Comparison of ENCODE assay signal across 20 cellular contexts in genomic region chr4:167469436-167469835, GRCh38.
DNase-seq lines count a peak whose midpoint lies in the region; FAIRE-seq and TF ChIP-seq lines count a peak whose summit lies in the region.
"Had no signal": no experiment of that assay in that cellular context is flagged by ENCODE, and none has a peak within 500 bp of the region (broad histone marks: within the 10 kb centered on the region; RNA-seq: fewer than 3 reads in every experiment).

No MANE protein-coding gene starts in this region.

- H3K27me3 ChIP-seq in BE2C (no peaks in the 10 kb centered on the region), bronchial epithelial cell (ENCODE audit: control insufficient read depth, insufficient read depth, low read length) (no peaks in the 10 kb centered on the region), neural cell (ENCODE audit: insufficient read depth, low read depth, low read length) (no peaks in the 10 kb centered on the region)
- H3K27me3 ChIP-seq: BLaER1 treated with 17β-estradiol and CSF1 and Interleukin-3, amounts not matched to agents 10 nM and 100 nM had no signal

- TF ChIP-seq CTCF in BE2C (IDR thresholded peaks at IDR 0.05; ENCODE audit: low read depth, low read length) (no peak), bronchial epithelial cell (IDR thresholded peaks at IDR 0.05; ENCODE audit: insufficient read depth, low read length, severe bottlenecking) (no peak), neural cell (IDR thresholded peaks at IDR 0.05; ENCODE audit: poor library complexity, severe bottlenecking) (no peak)

- DNase-seq in BE2C: peak; percentile 10
- peak; percentile 5 for DNase-seq in bronchial epithelial cell (ENCODE audit: low read depth)
- DNase-seq in activated CD4-positive, alpha-beta T cell treated with anti-CD3 and anti-CD28 coated beads for 48 hours: no peak
- DNase-seq in kidney tubule cell (ENCODE audit: low spot score): no peak
- no peak for DNase-seq in NCI-H2029 treated with DMSO at 0.1 percent for 48 hours (lab: John Stamatoyannopoulos, UW)
- DNase-seq: 8988T; ACHN; Caco-2; Calu3; CD4-positive, alpha-beta T cell; CD8-positive, alpha-beta T cell; DMS79 treated with DMSO at 0.1 percent for 48 hours; GF-D8 had no signal

- no peaks in the 10 kb centered on the region for H3K9me3 ChIP-seq in BE2C
- H3K9me3 ChIP-seq in neural cell (ENCODE audit: low read length): no peaks in the 10 kb centered on the region
- H3K9me3 ChIP-seq: BLaER1 treated with 17β-estradiol and CSF1 and Interleukin-3, amounts not matched to agents 10 nM and 100 nM; Caco-2 had no signal

- no peak for FAIRE-seq in bronchial epithelial cell (lab: Jason Lieb, UNC)
- FAIRE-seq: A204.1, D721Med, G401.6, GM12891 had no signal

- H4K20me1 ChIP-seq in neural cell (ENCODE audit: insufficient read depth): no peaks in the 10 kb centered on the region
- H4K20me1 ChIP-seq: BLaER1 treated with 17β-estradiol and CSF1 and Interleukin-3, amounts not matched to agents 10 nM and 100 nM had no signal

- no peak for TF ChIP-seq EP300 in neural cell (conservative IDR thresholded peaks at IDR 0.05; ENCODE audit: poor library complexity, severe bottlenecking)

- no peak for TF ChIP-seq RAD21 in neural cell (conservative IDR thresholded peaks at IDR 0.05)

- H2AFZ ChIP-seq in neural cell (ENCODE audit: low read depth, low read length): no peak overlapping the region

- H3F3A ChIP-seq in neural cell (ENCODE audit: insufficient read depth, low read length, poor library complexity, severe bottlenecking): no peaks in the 10 kb centered on the region

- H3K4me2 ChIP-seq in neural cell (ENCODE audit: low read length): no peak overlapping the region
- H3K4me2 ChIP-seq: BLaER1 treated with 17β-estradiol and CSF1 and Interleukin-3, amounts not matched to agents 10 nM and 100 nM had no signal

- H3K27ac ChIP-seq in neural cell (ENCODE audit: low read length): no peak overlapping the region
- H3K27ac ChIP-seq: BLaER1 treated with 17β-estradiol and CSF1 and Interleukin-3, amounts not matched to agents 10 nM and 100 nM; C4-2B had no signal

- no peaks in the 10 kb centered on the region for H3K36me3 ChIP-seq in BE2C
- H3K36me3 ChIP-seq in bronchial epithelial cell (ENCODE audit: control insufficient read depth, insufficient read depth, low read length): no peaks in the 10 kb centered on the region
- no peaks in the 10 kb centered on the region for H3K36me3 ChIP-seq in neural cell (ENCODE audit: insufficient read depth, low read length)
- H3K36me3 ChIP-seq: BLaER1 treated with 17β-estradiol and CSF1 and Interleukin-3, amounts not matched to agents 10 nM and 100 nM had no signal

- H3K9me2 ChIP-seq in neural cell (ENCODE audit: insufficient read depth, low read length): no peaks in the 10 kb centered on the region

- H3K9ac ChIP-seq in neural cell (ENCODE audit: low read length): no peak overlapping the region
- H3K9ac ChIP-seq: BLaER1 treated with 17β-estradiol and CSF1 and Interleukin-3, amounts not matched to agents 10 nM and 100 nM had no signal

- H3K79me2 ChIP-seq in neural cell (replicated peaks; ENCODE audit: insufficient read depth, low read length): no peaks in the 10 kb centered on the region

- H3K4me1 ChIP-seq in BE2C: peaks cover 5% of the 10 kb centered on the region
- H3K4me1 ChIP-seq: BLaER1 treated with 17β-estradiol and CSF1 and Interleukin-3, amounts not matched to agents 10 nM and 100 nM; Caco-2 had no signal

- H3K4me3 ChIP-seq in BE2C (ENCODE audit: low read depth, low read length) (no peak overlapping the region), bronchial epithelial cell (ENCODE audit: low read depth, low read length) (no peak overlapping the region), neural cell (ENCODE audit: low read length) (no peak overlapping the region)
- H3K4me3 ChIP-seq: BLaER1 treated with 17β-estradiol and CSF1 and Interleukin-3, amounts not matched to agents 10 nM and 100 nM had no signal

TF ChIP-seq in neural cell, 6 proteins besides CTCF, POLR2A, EP300 and RAD21:
- TF ChIP-seq REST (IDR thresholded peaks at IDR 0.05; ENCODE audit: borderline replicate concordance) (no peak), TAF1 (IDR thresholded peaks at IDR 0.05; ENCODE audit: low read depth) (no peak), POLR2AphosphoS5 (IDR thresholded peaks at IDR 0.05) (peak; percentile 18)

Comparison
In these comparisons a context has a peak if more than half of its experiments do, and no peak if none do; other contexts are left out.
1. DNase-seq: peak in BE2C (single experiment) and bronchial epithelial cell (single experiment); none in activated CD4-positive, alpha-beta T cell treated with anti-CD3 and anti-CD28 coated beads for 48 hours (single experiment), kidney tubule cell (single experiment) and NCI-H2029 treated with DMSO at 0.1 percent for 48 hours (single experiment).